1 cellular context compared by ENCODE assay signal in the genomic region with DNA sequence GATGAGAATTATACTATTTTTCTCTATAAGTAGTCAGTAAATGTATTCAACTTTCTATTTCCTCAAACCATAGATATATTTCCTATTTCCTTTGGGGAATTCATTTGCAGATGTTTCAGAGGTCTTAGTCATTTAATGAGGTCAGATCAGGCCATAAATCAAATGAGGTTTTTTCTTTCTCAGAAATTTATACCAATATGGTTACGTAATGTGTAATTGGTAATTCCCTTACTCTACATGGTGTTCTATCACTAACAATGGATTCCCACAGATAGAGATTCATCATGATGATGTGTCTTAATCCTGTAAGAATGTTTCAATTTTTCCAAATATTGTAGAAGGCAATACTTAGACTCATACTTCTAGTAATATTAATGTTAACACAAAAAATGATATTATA.
TF ChIP-seq lines count a peak whose summit lies in the region.

No MANE protein-coding gene starts in this region.

TF ChIP-seq in HepG2, 621 proteins besides CTCF, POLR2A, EP300 and RAD21 (continued from another document):
- TF ChIP-seq CEBPZ (IDR thresholded peaks at IDR 0.05; ENCODE audit: low read length) (no peak), EED (CRISPR knock-in tag; IDR thresholded peaks at IDR 0.05) (no peak)
